14 cellular contexts compared by ENCODE assay signal in genomic region chr1:61386323-61386722, GRCh38.
DNase-seq lines count a peak whose midpoint lies in the region; ATAC-seq and TF ChIP-seq lines count a peak whose summit lies in the region.
"Had no signal": no experiment of that assay in that cellular context is flagged by ENCODE, and none has a peak within 500 bp of the region (broad histone marks: within the 10 kb centered on the region; RNA-seq: fewer than 3 reads in every experiment).

No MANE protein-coding gene starts in this region.

- peaks cover 16% of the 10 kb centered on the region for H3K4me1 ChIP-seq in cardiac muscle cell (ENCODE audit: low read depth)
- peaks cover 10% of the 10 kb centered on the region for H3K4me1 ChIP-seq in Loucy (ENCODE audit: insufficient read depth, low read length, poor library complexity, severe bottlenecking)
- peaks cover 25% of the 10 kb centered on the region for H3K4me1 ChIP-seq in left ventricle myocardium inferior
- H3K4me1 ChIP-seq in BE2C: no peaks in the 10 kb centered on the region
- H3K4me1 ChIP-seq: Caco-2 had no signal

- no peak overlapping the region for H3K4me2 ChIP-seq in Loucy (ENCODE audit: low read depth, low read length, poor library complexity, severe bottlenecking)

- H3F3A ChIP-seq in Loucy (ENCODE audit: low read depth): no peaks in the 10 kb centered on the region

- no peak overlapping the region for H3K4me3 ChIP-seq in cardiac muscle cell
- no peak overlapping the region for H3K4me3 ChIP-seq in Loucy (ENCODE audit: low read length, poor library complexity, severe bottlenecking)
- no peak overlapping the region for H3K4me3 ChIP-seq in left ventricle myocardium inferior
- H3K4me3 ChIP-seq in BE2C (ENCODE audit: low read depth, low read length): no peak overlapping the region
- H3K4me3 ChIP-seq: GM23248, HAP-1 had no signal

- no peaks in the 10 kb centered on the region for H3K9me3 Mint-ChIP-seq in stimulated activated effector memory CD8-positive, alpha-beta T cell treated with anti-CD3 and anti-CD28 coated beads, Interleukin-12 subunit alpha, Interleukin-12 subunit beta, amount 100 ng/mL, for 72 hours

- peaks cover 17% of the 10 kb centered on the region for H3K4me1 Mint-ChIP-seq in stimulated activated effector memory CD8-positive, alpha-beta T cell treated with anti-CD3 and anti-CD28 coated beads, Interleukin-12 subunit alpha, Interleukin-12 subunit beta, amount 100 ng/mL, for 72 hours

- no peaks in the 10 kb centered on the region for H3K27me3 ChIP-seq in cardiac muscle cell
- no peaks in the 10 kb centered on the region for H3K27me3 ChIP-seq in Loucy (ENCODE audit: insufficient read depth, low read length, poor library complexity, severe bottlenecking)
- H3K27me3 ChIP-seq in left ventricle myocardium inferior (ENCODE audit: low read depth): no peaks in the 10 kb centered on the region
- no peaks in the 10 kb centered on the region for H3K27me3 ChIP-seq in BE2C

- DNase-seq in cardiac muscle cell (ENCODE audit: low read depth in 1 of 2, low spot score in 1 of 2) (no peak), Right ventricle myocardium inferior (ENCODE audit: missing footprints) (no peak), left ventricle myocardium inferior (no peak), AG20443 (ENCODE audit: low spot score) (no peak), BE2C (no peak), HuH-7 (ENCODE audit: low spot score) (no peak)
- no peak for DNase-seq in stimulated activated effector memory CD8-positive, alpha-beta T cell treated with anti-CD3 and anti-CD28 coated beads, Interleukin-12 subunit alpha, Interleukin-12 subunit beta, amount 100 ng/mL, for 72 hours (ENCODE audit: low spot score in 2 of 2)
- DNase-seq: Caco-2; CD4-positive, alpha-beta T cell; GM23248; IMR-90 had no signal

- peak overlapping the region; percentile 0 for H3K27ac Mint-ChIP-seq in stimulated activated effector memory CD8-positive, alpha-beta T cell treated with anti-CD3 and anti-CD28 coated beads, Interleukin-12 subunit alpha, Interleukin-12 subunit beta, amount 100 ng/mL, for 72 hours
- H3K27ac Mint-ChIP-seq: CD4-positive, alpha-beta T cell had no signal

- no peaks in the 10 kb centered on the region for H3K36me3 Mint-ChIP-seq in stimulated activated effector memory CD8-positive, alpha-beta T cell treated with anti-CD3 and anti-CD28 coated beads, Interleukin-12 subunit alpha, Interleukin-12 subunit beta, amount 100 ng/mL, for 72 hours

- no peaks in the 10 kb centered on the region for H4K20me1 ChIP-seq in Loucy (ENCODE audit: insufficient read depth, low read length, poor library complexity, severe bottlenecking)

- TF ChIP-seq CTCF in cardiac muscle cell (IDR thresholded peaks at IDR 0.05; ENCODE audit: low read depth, low read length) (no peak), Loucy (conservative IDR thresholded peaks at IDR 0.05; ENCODE audit: low read length) (no peak), left ventricle myocardium inferior (IDR thresholded peaks at IDR 0.05; ENCODE audit: borderline replicate concordance) (no peak), BE2C (IDR thresholded peaks at IDR 0.05; ENCODE audit: low read depth, low read length) (no peak)

- H3K27ac ChIP-seq in cardiac muscle cell: peak overlapping the region; percentile 70
- H3K27ac ChIP-seq in left ventricle myocardium inferior (replicated peaks): peak overlapping the region; percentile 32
- H3K27ac ChIP-seq: C4-2B, GM23248 had no signal

- no peak overlapping the region for H3K9ac ChIP-seq in Loucy (ENCODE audit: low read depth, low read length, poor library complexity, severe bottlenecking)
- H3K9ac ChIP-seq: GM23248 had no signal

- H3K4me3 Mint-ChIP-seq in stimulated activated effector memory CD8-positive, alpha-beta T cell treated with anti-CD3 and anti-CD28 coated beads, Interleukin-12 subunit alpha, Interleukin-12 subunit beta, amount 100 ng/mL, for 72 hours: no peak overlapping the region
- H3K4me3 Mint-ChIP-seq: CD4-positive, alpha-beta T cell had no signal

- ATAC-seq in Right ventricle myocardium inferior: no peak
- no peak for ATAC-seq in stimulated activated effector memory CD8-positive, alpha-beta T cell treated with anti-CD3 and anti-CD28 coated beads, Interleukin-12 subunit alpha, Interleukin-12 subunit beta, amount 100 ng/mL, for 72 hours

- no peaks in the 10 kb centered on the region for H3K79me2 ChIP-seq in Loucy (ENCODE audit: insufficient read depth, low read length)

- intact Hi-C loops in Right ventricle myocardium inferior (cut with DNase I) (no loop called here), left ventricle myocardium inferior (cut with micrococcal nuclease) (no loop called here)

- no peaks in the 10 kb centered on the region for H3K36me3 ChIP-seq in cardiac muscle cell
- no peaks in the 10 kb centered on the region for H3K36me3 ChIP-seq in Loucy (ENCODE audit: insufficient read depth, low read length)
- peaks cover 50% of the 10 kb centered on the region for H3K36me3 ChIP-seq in left ventricle myocardium inferior
- H3K36me3 ChIP-seq in BE2C: no peaks in the 10 kb centered on the region; the same call in 1 of the 2 replicates
- H3K36me3 ChIP-seq: HAP-1 had no signal

- no peaks in the 10 kb centered on the region for H3K9me2 ChIP-seq in Loucy (replicated peaks; ENCODE audit: low read depth, low read length)

- no peaks in the 10 kb centered on the region for H3K9me3 ChIP-seq in cardiac muscle cell (ENCODE audit: low read depth)
- H3K9me3 ChIP-seq in Loucy (ENCODE audit: insufficient read depth, low read depth, low read length): peaks cover 3% of the 10 kb centered on the region; the same call in 1 of the 2 replicates
- peaks cover 14% of the 10 kb centered on the region for H3K9me3 ChIP-seq in left ventricle myocardium inferior (replicated peaks)
- no peaks in the 10 kb centered on the region for H3K9me3 ChIP-seq in BE2C
- H3K9me3 ChIP-seq: Caco-2 had no signal

- H2AFZ ChIP-seq in Loucy (ENCODE audit: low read length): peak overlapping the region; percentile 59
- H2AFZ ChIP-seq: GM23248 had no signal
